1 cellular context compared by ENCODE assay signal in the genomic region with DNA sequence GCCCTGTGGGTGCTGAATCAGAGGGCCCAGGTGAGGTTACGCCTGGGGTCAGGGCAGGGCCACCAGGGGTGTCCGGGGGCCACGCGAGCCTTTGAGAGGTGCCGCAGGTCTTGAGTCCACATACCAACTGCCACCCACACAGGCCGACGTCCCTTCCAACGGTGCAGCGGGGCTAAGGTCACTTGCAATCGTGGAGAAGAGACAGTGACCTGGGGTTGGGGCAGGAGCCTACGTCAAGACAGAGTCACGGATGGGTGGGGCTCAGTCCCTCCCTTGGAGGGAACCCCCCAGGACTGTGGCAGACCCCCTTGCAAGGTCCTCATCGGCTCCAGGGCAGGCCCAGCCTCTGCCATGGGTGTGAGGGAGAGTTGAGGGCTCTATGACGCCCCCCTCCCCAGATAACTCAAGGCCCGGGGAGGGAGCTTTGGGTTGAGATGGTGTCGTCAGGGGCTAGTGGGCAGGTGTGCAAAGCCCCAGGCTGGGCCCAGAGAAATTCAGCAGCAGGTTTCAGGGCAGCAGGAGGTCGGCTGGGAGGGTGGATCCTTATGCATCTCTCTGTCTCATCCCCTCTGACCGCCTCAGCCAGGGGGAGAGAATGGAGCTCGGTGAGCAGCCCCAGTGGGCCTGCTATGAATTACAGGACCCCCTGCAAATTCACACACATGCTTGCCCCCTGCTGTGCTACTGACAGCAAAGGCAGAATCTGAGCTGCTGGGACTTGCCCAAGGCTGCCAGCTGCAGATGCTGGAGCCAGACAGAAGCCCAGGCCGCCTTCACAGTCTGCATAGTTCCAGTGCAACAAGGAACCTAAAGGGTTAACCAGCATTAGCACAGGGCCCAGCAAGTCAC.
TF ChIP-seq lines count a peak whose summit lies in the region.

No MANE protein-coding gene starts in this region.

TF ChIP-seq in SK-N-SH, 30 proteins besides CTCF, POLR2A, EP300 and RAD21 (continued from another document):
- TF ChIP-seq IRF3 (IDR thresholded peaks at IDR 0.05; ENCODE audit: low read depth, low read length) (no peak), CHD2 (IDR thresholded peaks at IDR 0.05; ENCODE audit: low read length, partially characterized antibody) (no peak), EZH2phosphoT487 (IDR thresholded peaks at IDR 0.05; ENCODE audit: borderline replicate concordance, low read depth) (no peak), RXRA (IDR thresholded peaks at IDR 0.05; ENCODE audit: borderline replicate concordance, low read depth) (no peak), NFIC (IDR thresholded peaks at IDR 0.05; ENCODE audit: borderline replicate concordance) (no peak)
- TF ChIP-seq, protein P1, sequence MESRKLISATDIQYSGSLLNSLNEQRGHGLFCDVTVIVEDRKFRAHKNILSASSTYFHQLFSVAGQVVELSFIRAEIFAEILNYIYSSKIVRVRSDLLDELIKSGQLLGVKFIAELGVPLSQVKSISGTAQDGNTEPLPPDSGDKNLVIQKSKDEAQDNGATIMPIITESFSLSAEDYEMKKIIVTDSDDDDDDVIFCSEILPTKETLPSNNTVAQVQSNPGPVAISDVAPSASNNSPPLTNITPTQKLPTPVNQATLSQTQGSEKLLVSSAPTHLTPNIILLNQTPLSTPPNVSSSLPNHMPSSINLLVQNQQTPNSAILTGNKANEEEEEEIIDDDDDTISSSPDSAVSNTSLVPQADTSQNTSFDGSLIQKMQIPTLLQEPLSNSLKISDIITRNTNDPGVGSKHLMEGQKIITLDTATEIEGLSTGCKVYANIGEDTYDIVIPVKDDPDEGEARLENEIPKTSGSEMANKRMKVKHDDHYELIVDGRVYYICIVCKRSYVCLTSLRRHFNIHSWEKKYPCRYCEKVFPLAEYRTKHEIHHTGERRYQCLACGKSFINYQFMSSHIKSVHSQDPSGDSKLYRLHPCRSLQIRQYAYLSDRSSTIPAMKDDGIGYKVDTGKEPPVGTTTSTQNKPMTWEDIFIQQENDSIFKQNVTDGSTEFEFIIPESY (IDR thresholded peaks at IDR 0.05; ENCODE audit: borderline replicate concordance, low read depth): no peak
